Comparison of ENCODE assay signal across 1 cellular context in genomic region chr11:20293531-20293930, GRCh38.
TF ChIP-seq lines count a peak whose summit lies in the region.

No MANE protein-coding gene starts in this region.

TF ChIP-seq in HepG2, 621 proteins besides CTCF, POLR2A, EP300 and RAD21 (continued from another document):
- TF ChIP-seq ZNF503 (CRISPR knock-in tag; IDR thresholded peaks at IDR 0.05) (no peak), NR2C2 (CRISPR knock-in tag; IDR thresholded peaks at IDR 0.05; ENCODE audit: borderline replicate concordance) (no peak), ZNF772 (CRISPR knock-in tag; IDR thresholded peaks at IDR 0.05) (no peak), NFAT5 (CRISPR knock-in tag; IDR thresholded peaks at IDR 0.05) (no peak), ARID5B (CRISPR knock-in tag; IDR thresholded peaks at IDR 0.05) (peak; percentile 23; the same call in 1 of the 2 replicates), PITX1 (CRISPR knock-in tag; IDR thresholded peaks at IDR 0.05) (no peak), CEBPB (IDR thresholded peaks at IDR 0.05; ENCODE audit: borderline replicate concordance, low read depth, low read length) (peak; percentile 73), POLR2AphosphoS5 (IDR thresholded peaks at IDR 0.05; ENCODE audit: low read depth, low read length) (no peak), JDP2 (CRISPR knock-in tag; IDR thresholded peaks at IDR 0.05; ENCODE audit: borderline replicate concordance) (no peak), PRPF4 (IDR thresholded peaks at IDR 0.05; ENCODE audit: low read depth, low read length, poor library complexity, severe bottlenecking) (no peak), ETV5 (CRISPR knock-in tag; IDR thresholded peaks at IDR 0.05; ENCODE audit: borderline replicate concordance) (no peak), HOMEZ (CRISPR knock-in tag; IDR thresholded peaks at IDR 0.05; ENCODE audit: low read depth) (no peak), PLRG1 (conservative IDR thresholded peaks at IDR 0.05) (no peak)
